10 cellular contexts compared by ENCODE assay signal in genomic region chr2:67234443-67234842, GRCh38.
DNase-seq lines count a peak whose midpoint lies in the region; ATAC-seq and TF ChIP-seq lines count a peak whose summit lies in the region.
"Had no signal": no experiment of that assay in that cellular context is flagged by ENCODE, and none has a peak within 500 bp of the region (broad histone marks: within the 10 kb centered on the region; RNA-seq: fewer than 3 reads in every experiment).

No MANE protein-coding gene starts in this region.

- H3K27ac Mint-ChIP-seq in activated naive CD8-positive, alpha-beta T cell treated with anti-CD3 and anti-CD28 coated beads for 36 hours, result no peak overlapping the region
- H3K27ac Mint-ChIP-seq: activated T-cell treated with anti-CD3 and anti-CD28 coated beads, Interleukin-2, amount 50 U/mL, for 24 hours had no signal

- CTCF ChIA-PET in AG04449 (lab: Yijun Ruan, JAX), result interaction anchor here (0.7 to 3.0 kb wide), 26 partner anchors 9 to 805 kb away, joined by 3 to 38 read pairs (median 3); no protein-coding TSS in a partner anchor

- ATAC-seq in HG02973 (IDR thresholded peaks at IDR 0.05; ENCODE audit: unreplicated experiment), result no peak
- no peak for ATAC-seq in GM21528 (IDR thresholded peaks at IDR 0.05; ENCODE audit: low FRiP score, unreplicated experiment)
- no peak for ATAC-seq in HG03460 (IDR thresholded peaks at IDR 0.05; ENCODE audit: unreplicated experiment)

- peak; percentile 76 for TF ChIP-seq CTCF in AG04449 (IDR thresholded peaks at IDR 0.05; ENCODE audit: insufficient read depth, low read length, missing control alignments)

- no peak overlapping the region for H3K4me3 Mint-ChIP-seq in activated naive CD8-positive, alpha-beta T cell treated with anti-CD3 and anti-CD28 coated beads for 36 hours
- H3K4me3 Mint-ChIP-seq: activated T-cell treated with anti-CD3 and anti-CD28 coated beads, Interleukin-2, amount 50 U/mL, for 24 hours had no signal

- no peaks in the 10 kb centered on the region for H3K9me3 Mint-ChIP-seq in activated naive CD8-positive, alpha-beta T cell treated with anti-CD3 and anti-CD28 coated beads for 36 hours
- H3K9me3 Mint-ChIP-seq: activated T-cell treated with anti-CD3 and anti-CD28 coated beads, Interleukin-2, amount 50 U/mL, for 24 hours had no signal

- peaks cover 8% of the 10 kb centered on the region for H3K27me3 Mint-ChIP-seq in activated naive CD8-positive, alpha-beta T cell treated with anti-CD3 and anti-CD28 coated beads for 36 hours

- DNase-seq in AG04449 (ENCODE audit: low read depth, low spot score) (no peak), HCEC 1CT (peak; percentile 34), SW480 (ENCODE audit: low spot score) (peak; percentile 20), iPS-NIHi11 (ENCODE audit: low spot score) (peak; percentile 23)
- no peak for DNase-seq in activated naive CD8-positive, alpha-beta T cell treated with anti-CD3 and anti-CD28 coated beads for 36 hours
- DNase-seq: activated T-cell treated with anti-CD3 and anti-CD28 coated beads, Interleukin-2, amount 50 U/mL, for 24 hours; NCI-H510A had no signal

- H3K4me1 Mint-ChIP-seq in activated naive CD8-positive, alpha-beta T cell treated with anti-CD3 and anti-CD28 coated beads for 36 hours, result no peaks in the 10 kb centered on the region

- H3K36me3 Mint-ChIP-seq in activated naive CD8-positive, alpha-beta T cell treated with anti-CD3 and anti-CD28 coated beads for 36 hours, result no peaks in the 10 kb centered on the region

- POLR2A ChIA-PET in AG04449 (lab: Yijun Ruan, JAX), result interaction anchor here (0.9 kb wide), 1 partner anchor 361 kb away, joined by 3 read pairs; no protein-coding TSS in a partner anchor

- H3K4me3 ChIP-seq in AG04449 (ENCODE audit: low read depth, low read length), result no peak overlapping the region

Comparison
In these comparisons a context has a peak if more than half of its experiments do, and no peak if none do; other contexts are left out.
1. DNase-seq: peak in HCEC 1CT (single experiment), SW480 (single experiment) and iPS-NIHi11 (single experiment); none in AG04449 (single experiment) and activated naive CD8-positive, alpha-beta T cell treated with anti-CD3 and anti-CD28 coated beads for 36 hours (single experiment).